ENCODE assay signal across 14 cellular contexts in genomic region chr2:191065785-191066184, GRCh38. TPM values are rescaled to one million over a fixed set of nuclear protein-coding genes. Genes with fewer than 3 reads are reported as not detected.
DNase-seq lines count a peak whose midpoint lies in the region; ATAC-seq and TF ChIP-seq lines count a peak whose summit lies in the region.
"Had no signal": no experiment of that assay in that cellular context is flagged by ENCODE, and none has a peak within 500 bp of the region (broad histone marks: within the 10 kb centered on the region; RNA-seq: fewer than 3 reads in every experiment).

No MANE protein-coding gene starts in this region.

- no peaks in the 10 kb centered on the region for H3K4me1 ChIP-seq in thyroid gland
- H3K4me1 ChIP-seq: body of pancreas, SJCRH30, uterus had no signal

- TF ChIP-seq POLR2A in thyroid gland (IDR thresholded peaks at IDR 0.05): no peak

- no peak for DNase-seq in activated CD4-positive, alpha-beta T cell treated with anti-CD3 and anti-CD28 coated beads, Interleukin-2, amount 10 ng/mL, durations not matched to agents 24 days and 14 days
- no peak for DNase-seq in activated CD4-positive, alpha-beta T cell treated with anti-CD3 and anti-CD28 coated beads for 48 hours
- DNase-seq in HL-60 (ENCODE audit: low read depth in 1 of 2, low spot score in 1 of 2): no peak
- DNase-seq in activated T-helper 2 cell treated with anti-CD3 and anti-CD28 coated beads, Interferon-gamma antibody, Interleukin-2, Interleukin-4, amounts not matched to agents 10 μg/mL and 5 μg/mL and 100 μg/mL, durations not matched to agents 14 hours and 24 hours and 36 hours (ENCODE audit: low spot score): no peak
- no peak for DNase-seq in natural killer cell treated with Interleukin-12 subunit alpha and Interleukin-12 subunit beta and Interleukin-15 and Interleukin-18, amount 100 ng/mL, for 72 hours (ENCODE audit: low spot score)
- no peak for DNase-seq in thyroid gland
- DNase-seq in DMS 273 (lab: John Stamatoyannopoulos, UW; ENCODE audit: unreplicated experiment): no peak
- DNase-seq: body of pancreas, mesendoderm, NCI-H1092 treated with DMSO at 0.1 percent for 48 hours, SJCRH30, uterus had no signal

- H3K4me3 ChIP-seq in HL-60 (replicated peaks; ENCODE audit: insufficient read depth, low read length) (no peak overlapping the region), thyroid gland (replicated peaks in 1 of 3) (no peak overlapping the region)
- H3K4me3 ChIP-seq: body of pancreas, SJCRH30, uterus had no signal

- H3K27ac Mint-ChIP-seq in activated CD4-positive, alpha-beta T cell treated with anti-CD3 and anti-CD28 coated beads, Interleukin-2, amount 10 ng/mL, durations not matched to agents 24 days and 14 days: peak overlapping the region; percentile 92
- peak overlapping the region; percentile 80 for H3K27ac Mint-ChIP-seq in activated T-helper 2 cell treated with anti-CD3 and anti-CD28 coated beads, Interferon-gamma antibody, Interleukin-2, Interleukin-4, amounts not matched to agents 10 μg/mL and 5 μg/mL and 100 μg/mL, durations not matched to agents 14 hours and 24 hours and 36 hours
- H3K27ac Mint-ChIP-seq in natural killer cell treated with Interleukin-12 subunit alpha and Interleukin-12 subunit beta and Interleukin-15 and Interleukin-18, amount 100 ng/mL, for 72 hours: peak overlapping the region; percentile 77 to 95
- H3K27ac Mint-ChIP-seq: stimulated activated memory B cell treated with anti-CD40 and anti-IgM and Interleukin-4, amounts not matched to agents 10 μg/mL and 1 μg/mL and 100 μg/mL, for 72 hours had no signal

- TF ChIP-seq CTCF in HL-60 (IDR thresholded peaks at IDR 0.05; ENCODE audit: insufficient read depth, low read length) (no peak), thyroid gland (IDR thresholded peaks at IDR 0.05) (no peak)

- peaks cover 51% of the 10 kb centered on the region for H3K36me3 Mint-ChIP-seq in activated CD4-positive, alpha-beta T cell treated with anti-CD3 and anti-CD28 coated beads, Interleukin-2, amount 10 ng/mL, durations not matched to agents 24 days and 14 days (ENCODE audit: low read depth)
- peaks cover 80% of the 10 kb centered on the region for H3K36me3 Mint-ChIP-seq in activated T-helper 2 cell treated with anti-CD3 and anti-CD28 coated beads, Interferon-gamma antibody, Interleukin-2, Interleukin-4, amounts not matched to agents 10 μg/mL and 5 μg/mL and 100 μg/mL, durations not matched to agents 14 hours and 24 hours and 36 hours (ENCODE audit: low read depth)
- peaks cover 42% of the 10 kb centered on the region for H3K36me3 Mint-ChIP-seq in natural killer cell treated with Interleukin-12 subunit alpha and Interleukin-12 subunit beta and Interleukin-15 and Interleukin-18, amount 100 ng/mL, for 72 hours

- 70 to 77% methylated on average over 2 of the region's 2 CpGs for WGBS in thyroid gland, 2 donors

- no peaks in the 10 kb centered on the region for H3K9me3 ChIP-seq in thyroid gland
- H3K9me3 ChIP-seq: body of pancreas, SJCRH30, uterus had no signal

- H3K9me3 Mint-ChIP-seq in activated CD4-positive, alpha-beta T cell treated with anti-CD3 and anti-CD28 coated beads, Interleukin-2, amount 10 ng/mL, durations not matched to agents 24 days and 14 days: no peaks in the 10 kb centered on the region
- no peaks in the 10 kb centered on the region for H3K9me3 Mint-ChIP-seq in activated T-helper 2 cell treated with anti-CD3 and anti-CD28 coated beads, Interferon-gamma antibody, Interleukin-2, Interleukin-4, amounts not matched to agents 10 μg/mL and 5 μg/mL and 100 μg/mL, durations not matched to agents 14 hours and 24 hours and 36 hours
- no peaks in the 10 kb centered on the region for H3K9me3 Mint-ChIP-seq in natural killer cell treated with Interleukin-12 subunit alpha and Interleukin-12 subunit beta and Interleukin-15 and Interleukin-18, amount 100 ng/mL, for 72 hours
- H3K9me3 Mint-ChIP-seq: stimulated activated memory B cell treated with anti-CD40 and anti-IgM and Interleukin-4, amounts not matched to agents 10 μg/mL and 1 μg/mL and 100 μg/mL, for 72 hours had no signal

- ATAC-seq in natural killer cell treated with Interleukin-12 subunit alpha and Interleukin-12 subunit beta and Interleukin-15 and Interleukin-18, amount 100 ng/mL, for 72 hours: no peak
- ATAC-seq in HG03280 (IDR thresholded peaks at IDR 0.05; ENCODE audit: unreplicated experiment): no peak
- ATAC-seq: body of pancreas; stimulated activated memory B cell treated with anti-CD40 and anti-IgM and Interleukin-4, amounts not matched to agents 10 μg/mL and 1 μg/mL and 100 μg/mL, for 72 hours had no signal

- peaks cover 74% of the 10 kb centered on the region for H3K4me1 Mint-ChIP-seq in activated CD4-positive, alpha-beta T cell treated with anti-CD3 and anti-CD28 coated beads, Interleukin-2, amount 10 ng/mL, durations not matched to agents 24 days and 14 days
- H3K4me1 Mint-ChIP-seq in activated T-helper 2 cell treated with anti-CD3 and anti-CD28 coated beads, Interferon-gamma antibody, Interleukin-2, Interleukin-4, amounts not matched to agents 10 μg/mL and 5 μg/mL and 100 μg/mL, durations not matched to agents 14 hours and 24 hours and 36 hours (ENCODE audit: low read depth): peaks cover 74% of the 10 kb centered on the region
- H3K4me1 Mint-ChIP-seq in natural killer cell treated with Interleukin-12 subunit alpha and Interleukin-12 subunit beta and Interleukin-15 and Interleukin-18, amount 100 ng/mL, for 72 hours (ENCODE audit: low read depth in 2 of 2): peaks cover 67 to 73% of the 10 kb centered on the region in 2 donors

- H3K27me3 ChIP-seq in HL-60 (ENCODE audit: insufficient read depth, poor library complexity, severe bottlenecking) (no peaks in the 10 kb centered on the region), thyroid gland (no peaks in the 10 kb centered on the region)
- H3K27me3 ChIP-seq: body of pancreas, uterus had no signal

- no peaks in the 10 kb centered on the region for H3K27me3 Mint-ChIP-seq in activated CD4-positive, alpha-beta T cell treated with anti-CD3 and anti-CD28 coated beads, Interleukin-2, amount 10 ng/mL, durations not matched to agents 24 days and 14 days
- H3K27me3 Mint-ChIP-seq in activated T-helper 2 cell treated with anti-CD3 and anti-CD28 coated beads, Interferon-gamma antibody, Interleukin-2, Interleukin-4, amounts not matched to agents 10 μg/mL and 5 μg/mL and 100 μg/mL, durations not matched to agents 14 hours and 24 hours and 36 hours (ENCODE audit: low read depth): no peaks in the 10 kb centered on the region
- no peaks in the 10 kb centered on the region for H3K27me3 Mint-ChIP-seq in natural killer cell treated with Interleukin-12 subunit alpha and Interleukin-12 subunit beta and Interleukin-15 and Interleukin-18, amount 100 ng/mL, for 72 hours

- no peaks in the 10 kb centered on the region for H3K36me3 ChIP-seq in thyroid gland
- H3K36me3 ChIP-seq: SJCRH30, uterus had no signal

- peak overlapping the region; percentile 88 for H3K4me3 Mint-ChIP-seq in activated CD4-positive, alpha-beta T cell treated with anti-CD3 and anti-CD28 coated beads, Interleukin-2, amount 10 ng/mL, durations not matched to agents 24 days and 14 days
- peak overlapping the region; percentile 76 for H3K4me3 Mint-ChIP-seq in activated T-helper 2 cell treated with anti-CD3 and anti-CD28 coated beads, Interferon-gamma antibody, Interleukin-2, Interleukin-4, amounts not matched to agents 10 μg/mL and 5 μg/mL and 100 μg/mL, durations not matched to agents 14 hours and 24 hours and 36 hours (ENCODE audit: low read depth)
- peak overlapping the region; percentile 77 for H3K4me3 Mint-ChIP-seq in natural killer cell treated with Interleukin-12 subunit alpha and Interleukin-12 subunit beta and Interleukin-15 and Interleukin-18, amount 100 ng/mL, for 72 hours
- H3K4me3 Mint-ChIP-seq: stimulated activated memory B cell treated with anti-CD40 and anti-IgM and Interleukin-4, amounts not matched to agents 10 μg/mL and 1 μg/mL and 100 μg/mL, for 72 hours had no signal

- intact Hi-C loops in activated CD4-positive, alpha-beta T cell treated with anti-CD3 and anti-CD28 coated beads, Interleukin-2, amount 10 ng/mL, durations not matched to agents 24 days and 14 days (cut with micrococcal nuclease): loop anchor here (1.0 to 10.0 kb wide), 3 partner anchors 13 to 609 kb away; partner anchors contain the start of gene NABP1
- intact Hi-C loops in activated T-helper 2 cell treated with anti-CD3 and anti-CD28 coated beads, Interferon-gamma antibody, Interleukin-2, Interleukin-4, amounts not matched to agents 10 μg/mL and 5 μg/mL and 100 μg/mL, durations not matched to agents 14 hours and 24 hours and 36 hours (cut with micrococcal nuclease): loop anchor here (1.0 to 5.0 kb wide), 4 partner anchors 9 to 612 kb away; partner anchors contain the start of gene NABP1
- intact Hi-C loops in thyroid gland (cut with DNase I): loop anchor here (10.0 kb wide), 1 partner anchor 449 kb away; no protein-coding TSS in a partner anchor

- H3K27ac ChIP-seq in HL-60 (replicated peaks) (peak overlapping the region; percentile 48), thyroid gland (no peak overlapping the region)
- H3K27ac ChIP-seq: body of pancreas, SJCRH30, uterus had no signal

RNA-seq across cellular contexts. Expression of gene STAT1, which starts 51.8 kb away (rescaled TPM):
- total RNA-seq in activated CD4-positive, alpha-beta T cell treated with anti-CD3 and anti-CD28 coated beads, Interleukin-2, amount 10 ng/mL, durations not matched to agents 24 days and 14 days: 152 and 160 TPM in 2 replicates
- 135 and 139 TPM in 2 replicates for total RNA-seq in activated T-helper 2 cell treated with anti-CD3 and anti-CD28 coated beads, Interferon-gamma antibody, Interleukin-2, Interleukin-4, amounts not matched to agents 10 μg/mL and 5 μg/mL and 100 μg/mL, durations not matched to agents 14 hours and 24 hours and 36 hours
- 100 to 1,000 TPM; 145 to 252 TPM for total RNA-seq in natural killer cell treated with Interleukin-12 subunit alpha and Interleukin-12 subunit beta and Interleukin-15 and Interleukin-18, amount 100 ng/mL, for 72 hours
- 10 to 100 TPM; 38.0 to 87.7 (median 61.3) TPM for total RNA-seq in thyroid gland
